Comparison of ENCODE assay signal across 8 cellular contexts in genomic region chr15:90266061-90266431, GRCh38. TPM values are rescaled to one million over a fixed set of nuclear protein-coding genes. Genes with fewer than 3 reads are reported as not detected.
A peak's percentile ranks its signal among the peaks of the same experiment; 100 is the strongest.
DNase-seq lines count a peak whose midpoint lies in the region; ATAC-seq, FAIRE-seq and TF ChIP-seq lines count a peak whose summit lies in the region.

No MANE protein-coding gene starts in this region.

- ATAC-seq in HG02571 (IDR thresholded peaks at IDR 0.05; ENCODE audit: unreplicated experiment), result peak; percentile 26
- ATAC-seq in pancreas, result peak; percentile 21 to 45 (median 34)
- no peak for ATAC-seq in GM19328 (IDR thresholded peaks at IDR 0.05; ENCODE audit: unreplicated experiment)
- ATAC-seq in HG03460 (IDR thresholded peaks at IDR 0.05; ENCODE audit: unreplicated experiment), result no peak

- peak overlapping the region; percentile 56 to 90 (median 75) for H3K4me3 ChIP-seq in pancreas

- H3K4me1 Mint-ChIP-seq in glutamatergic neuron (ENCODE audit: low read depth, unreplicated experiment), result peaks cover 13% of the 10 kb centered on the region

- no peak for TF ChIP-seq CTCF in glutamatergic neuron (IDR thresholded peaks at IDR 0.05; ENCODE audit: partially characterized antibody, unreplicated experiment)
- TF ChIP-seq CTCF in pancreas (IDR thresholded peaks at IDR 0.05), result no peak

- H3K27ac ChIP-seq in pancreas, result peak overlapping the region; percentile 88 to 94 (median 91)

- H3K36me3 ChIP-seq in pancreas, result peaks cover 0 to 4% (median under 1%) of the 10 kb centered on the region in 3 donors

- FAIRE-seq in pancreas (lab: Jason Lieb, UNC), result no peak

- peaks cover 5% of the 10 kb centered on the region for H3K27me3 Mint-ChIP-seq in glutamatergic neuron (ENCODE audit: unreplicated experiment)

- H3K4me3 Mint-ChIP-seq in glutamatergic neuron (ENCODE audit: unreplicated experiment), result peak overlapping the region; percentile 99

- WGBS in pancreas, 2 donors, result 0 to 1% methylated on average over 16 of the region's 16 CpGs

- DNase-seq in ELR (ENCODE audit: low read depth), result peak; percentile 66
- peak; percentile 72 for DNase-seq in NCI-H69 (lab: John Stamatoyannopoulos, UW)
- peak; percentile 20 for DNase-seq in activated T-helper 9 cell treated with anti-CD3 and anti-CD28 coated beads, Interleukin-2, amount 50 U/mL, for 16 hours (ENCODE audit: low read depth)
- DNase-seq in glutamatergic neuron, result peak; percentile 54
- DNase-seq in pancreas, result peak in 1 of 6 donors; percentile 42

- peaks cover 10 to 27% (median 17%) of the 10 kb centered on the region in 3 donors for H3K4me1 ChIP-seq in pancreas

- no peaks in the 10 kb centered on the region for H3K9me3 ChIP-seq in pancreas

- peak overlapping the region; percentile 98 for H3K27ac Mint-ChIP-seq in glutamatergic neuron (ENCODE audit: unreplicated experiment)

- H3K9me3 Mint-ChIP-seq in glutamatergic neuron (ENCODE audit: unreplicated experiment), result peaks cover 5% of the 10 kb centered on the region

- H3K27me3 ChIP-seq in pancreas, result no peaks in the 10 kb centered on the region

- no peaks in the 10 kb centered on the region for H3K36me3 Mint-ChIP-seq in glutamatergic neuron (ENCODE audit: unreplicated experiment)

- intact Hi-C loops in pancreas (cut with DNase I), result no loop called here

RNA-seq across cellular contexts. Expression of gene NGRN, which starts 0.6 kb away (rescaled TPM):
- total RNA-seq in glutamatergic neuron (ENCODE audit: unreplicated experiment) (156 TPM), pancreas (10 to 100 TPM; 19.3 to 37.7 (median 26.9) TPM)
- polyA plus RNA-seq in pancreas, result 10 to 100 TPM; 25.0 to 46.8 TPM

RNA-seq across cellular contexts. Expression of gene TTLL13, which starts 16.7 kb away (rescaled TPM):
- total RNA-seq in glutamatergic neuron (ENCODE audit: unreplicated experiment), result not detected
- total RNA-seq in pancreas, result under 1 TPM in 4 of 6 donors, not detected in 2; 0.19 to 0.46 (median 0.35) TPM
- 1 to 10 TPM; 1.3 to 2.4 TPM for polyA plus RNA-seq in pancreas

RNA-seq across cellular contexts. Expression of gene GDPGP1, which starts 32.0 kb away (rescaled TPM):
- total RNA-seq in glutamatergic neuron (ENCODE audit: unreplicated experiment) (7.4 TPM), pancreas (1 to 10 TPM; 2.6 to 7.0 (median 4.4) TPM)
- 1 to 10 TPM; 2.0 to 3.3 TPM for polyA plus RNA-seq in pancreas

RNA-seq across cellular contexts. Expression of gene CIB1, which starts 32.3 kb away (rescaled TPM):
- 8.0 TPM for total RNA-seq in glutamatergic neuron (ENCODE audit: unreplicated experiment)
- 10 to 100 TPM; 70.4 to 88.6 (median 79.3) TPM for total RNA-seq in pancreas
- 100 to 1,000 TPM; 153 to 162 TPM for polyA plus RNA-seq in pancreas

Comparison
In these comparisons a context has a peak if more than half of its experiments do, and no peak if none do; other contexts are left out.
1. ATAC-seq: peak in HG02571 (single experiment) and pancreas (4 of 4); none in GM19328 (single experiment) and HG03460 (single experiment).